ENCODE assay signal across 11 cellular contexts in the genomic region with DNA sequence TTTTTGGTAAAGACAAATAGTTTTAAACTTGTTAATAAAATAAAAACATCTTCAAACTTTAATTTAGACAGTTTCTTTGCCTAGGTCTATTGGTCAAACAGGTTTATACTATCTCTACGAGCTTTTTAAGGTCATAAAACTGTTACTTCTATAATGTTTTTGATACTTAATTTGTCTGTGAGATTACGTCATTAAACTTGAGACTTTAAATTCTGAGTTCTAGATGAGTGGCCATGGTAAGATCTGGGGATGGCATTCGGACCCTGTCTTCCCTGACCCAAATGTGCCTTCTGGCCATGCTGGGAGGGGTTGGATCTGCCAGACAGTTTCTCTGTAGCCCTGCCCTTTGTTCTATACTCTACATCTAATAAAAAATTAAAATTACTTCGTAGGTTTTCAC.
"Had no signal": no experiment of that assay in that cellular context is flagged by ENCODE, and none has a peak within 500 bp of the region (broad histone marks: within the 10 kb centered on the region; RNA-seq: fewer than 3 reads in every experiment).

No MANE protein-coding gene starts in this region.

- H2AFZ ChIP-seq: GM23248, GM23338 had no signal

- H3K36me3 ChIP-seq: HAP-1 had no signal

- H3K4me3 Mint-ChIP-seq: GM23338, H9, HFFc6 had no signal

- H3K27ac ChIP-seq: GM23248 had no signal

- H3K4me1 Mint-ChIP-seq: GM23338, H9 had no signal

- DNase-seq: GM23248, GOT3, H7, H9, HCEC 1CT, HFFc6 had no signal

- H3K27ac Mint-ChIP-seq: GM23338, H9, HFFc6 had no signal

- H3K4me3 ChIP-seq: GM23248, GM23338, HAP-1 had no signal

- H3K4me1 ChIP-seq: HAP-1 had no signal

- H3K9me3 ChIP-seq: HAP-1 had no signal

- H3K9me3 Mint-ChIP-seq: GM23338, HFFc6 had no signal

- H3K4me2 ChIP-seq: GM23338 had no signal

- ATAC-seq: GM23338, HCT116 had no signal

- H3K9ac ChIP-seq: GM23248 had no signal

- FAIRE-seq: H1, H54 had no signal
